ENCODE assay signal across 23 cellular contexts in the genomic region with DNA sequence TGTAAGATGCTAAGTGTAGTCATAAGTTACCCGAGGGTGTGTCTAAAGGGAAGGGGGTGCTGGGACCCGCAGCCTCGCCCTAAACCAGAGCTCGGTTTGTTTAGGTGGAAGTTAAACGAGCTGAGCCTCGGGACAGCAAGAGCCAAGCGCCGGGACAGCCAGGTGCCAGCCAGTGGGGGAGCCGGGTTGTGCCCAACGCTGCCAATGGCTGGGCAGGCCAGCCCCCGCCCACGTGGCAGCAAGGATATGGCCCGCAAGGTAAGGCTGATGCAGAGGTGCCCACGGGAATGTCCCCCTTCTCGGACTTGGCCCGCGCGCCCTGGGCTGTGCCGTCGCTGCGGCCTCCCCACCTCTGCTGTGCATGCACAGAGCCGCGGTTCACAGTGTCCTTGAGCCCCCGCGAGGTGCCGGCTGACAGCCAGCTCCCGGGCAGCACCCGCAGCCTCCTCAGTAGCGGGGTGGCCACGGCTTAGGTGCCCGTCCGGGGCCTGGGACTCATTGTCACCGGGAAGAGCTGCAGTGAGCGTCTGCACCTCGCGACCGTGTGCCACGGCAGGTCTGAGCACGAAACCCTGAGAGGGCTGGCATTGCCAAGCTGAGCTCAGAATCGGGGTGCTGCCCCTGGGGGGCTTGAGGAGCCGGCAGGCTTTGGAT. TPM values are rescaled to one million over a fixed set of nuclear protein-coding genes. Genes with fewer than 3 reads are reported as not detected.
A peak's percentile ranks its signal among the peaks of the same experiment; 100 is the strongest.
DNase-seq lines count a peak whose midpoint lies in the region; ATAC-seq, FAIRE-seq and TF ChIP-seq lines count a peak whose summit lies in the region.
"Had no signal": no experiment of that assay in that cellular context is flagged by ENCODE, and none has a peak within 500 bp of the region (broad histone marks: within the 10 kb centered on the region; RNA-seq: fewer than 3 reads in every experiment).

No MANE protein-coding gene starts in this region.

- H3K9me3 ChIP-seq in HepG2 (ENCODE audit: low read length) (no peaks in the 10 kb centered on the region), right lobe of liver (no peaks in the 10 kb centered on the region), right atrium auricular region (no peaks in the 10 kb centered on the region), SK-N-SH (no peaks in the 10 kb centered on the region)
- H3K9me3 ChIP-seq: Caco-2, Peyer's patch had no signal

- no peak for FAIRE-seq in HepG2 (lab: Jason Lieb, UNC)

- H3K4me3 ChIP-seq in HepG2 (replicated peaks in 1 of 3; ENCODE audit: insufficient read depth in 1 of 3, low read depth in 2 of 3, low read length in 3 of 3) (no peak overlapping the region), right lobe of liver (no peak overlapping the region), right atrium auricular region (no peak overlapping the region), SK-N-SH (ENCODE audit: low read depth in 2 of 2, low read length in 1 of 2) (no peak overlapping the region)
- H3K4me3 ChIP-seq: Peyer's patch, SK-N-MC had no signal

- H4K20me1 ChIP-seq in HepG2 (ENCODE audit: insufficient read depth, low read length) (peaks cover 8% of the 10 kb centered on the region), SK-N-SH (ENCODE audit: insufficient read depth) (peaks cover 21% of the 10 kb centered on the region; the same call in 1 of the 2 replicates)

- peaks cover 30 to 71% of the 10 kb centered on the region in 2 experiments for H3K36me3 ChIP-seq in HepG2 (replicated peaks in 1 of 2; ENCODE audit: control insufficient read depth in 1 of 2, insufficient read depth in 2 of 2, low read length in 2 of 2)
- H3K36me3 ChIP-seq in right lobe of liver = peaks cover 0 to 50% (median 14%) of the 10 kb centered on the region in 4 donors
- peaks cover 83% of the 10 kb centered on the region for H3K36me3 ChIP-seq in right atrium auricular region
- H3K36me3 ChIP-seq in SK-N-SH (replicated peaks in 1 of 2; ENCODE audit: control insufficient read depth in 1 of 2, insufficient read depth in 2 of 2, low read length in 1 of 2) = peaks cover 0 to 81% of the 10 kb centered on the region in 2 experiments

- TF ChIP-seq EP300 in HepG2 (IDR thresholded peaks at IDR 0.05; ENCODE audit: low read depth in 2 of 2, low read length in 2 of 2) (no peak), HepG2 (CRISPR knock-in tag; IDR thresholded peaks at IDR 0.05; ENCODE audit: borderline replicate concordance) (no peak), SK-N-SH (IDR thresholded peaks at IDR 0.05; ENCODE audit: borderline replicate concordance in 1 of 2, low read depth in 1 of 2, low read length in 1 of 2) (no peak)

- no peaks in the 10 kb centered on the region for H3K27me3 ChIP-seq in HepG2 (ENCODE audit: control insufficient read depth in 1 of 2, insufficient read depth in 2 of 2, low read length in 2 of 2)
- H3K27me3 ChIP-seq in right lobe of liver = no peaks in the 10 kb centered on the region
- no peaks in the 10 kb centered on the region for H3K27me3 ChIP-seq in right atrium auricular region
- no peaks in the 10 kb centered on the region for H3K27me3 ChIP-seq in SK-N-SH (ENCODE audit: insufficient read depth)
- H3K27me3 ChIP-seq: Peyer's patch had no signal

- no peak overlapping the region for H3K9ac ChIP-seq in HepG2 (ENCODE audit: insufficient read depth, low read depth, low read length)
- no peak overlapping the region for H3K9ac ChIP-seq in SK-N-SH

- POLR2A ChIA-PET in HepG2 (lab: Yijun Ruan, JAX) = interaction anchor here (1.0 kb wide), 1 partner anchor 16 kb away, joined by 4 read pairs; no protein-coding TSS in a partner anchor
- POLR2A ChIA-PET in SK-N-SH (lab: Yijun Ruan, JAX) = no interaction called here

- no peak for TF ChIP-seq RAD21 in HepG2 (CRISPR knock-in tag; IDR thresholded peaks at IDR 0.05)
- no peak for TF ChIP-seq RAD21 in SK-N-SH (IDR thresholded peaks at IDR 0.05; ENCODE audit: low read length)

- no peaks in the 10 kb centered on the region for H3F3A ChIP-seq in SK-N-SH (replicated peaks; ENCODE audit: insufficient read depth)

- CTCF ChIA-PET in HepG2 (lab: Yijun Ruan, JAX; ENCODE audit: low intra/inter-chr PET ratio, low total read pairs) = no interaction called here
- CTCF ChIA-PET in SK-N-SH (lab: Yijun Ruan, JAX) = interaction anchor here (1.2 kb wide), 1 partner anchor 9 kb away, joined by 5 read pairs; no protein-coding TSS in a partner anchor

- no peak for TF ChIP-seq POLR2A in HepG2 (IDR thresholded peaks at IDR 0.05; ENCODE audit: insufficient read depth in 1 of 2, low read depth in 2 of 2, low read length in 2 of 2)
- TF ChIP-seq POLR2A in right lobe of liver (IDR thresholded peaks at IDR 0.05) = no peak

- DNase-seq in HepG2 (ENCODE audit: low spot score) = no peak
- DNase-seq in right lobe of liver = no peak
- peak; percentile 83 for DNase-seq in cerebellum (ENCODE audit: low spot score)
- no peak for DNase-seq in right atrium auricular region (ENCODE audit: low spot score)
- no peak for DNase-seq in SK-N-SH
- no peak for DNase-seq in dermis blood vessel endothelial cell
- no peak for DNase-seq in medulla oblongata (ENCODE audit: extremely low spot score)
- DNase-seq: 8988T; Caco-2; CD4-positive, alpha-beta T cell; GF-D8; GOT3; IMR-90; Kasumi-1; NCI-H1105; NCI-H2081; NCI-H2171 treated with DMSO at 0.1 percent for 48 hours; NCI-H446; SHP77 had no signal

- H3K4me2 ChIP-seq in HepG2 (ENCODE audit: low read depth, low read length) = no peak overlapping the region
- no peak overlapping the region for H3K4me2 ChIP-seq in SK-N-SH

- ATAC-seq in HepG2 (no peak), right lobe of liver (no peak), HG02973 (IDR thresholded peaks at IDR 0.05; ENCODE audit: unreplicated experiment) (no peak)

- no TSS peak for BruUV-seq in HepG2 (replicated peaks; lab: Mats Ljungman, UMichigan)

- in situ Hi-C loops in HepG2 (cut with HindIII; ENCODE audit: extremely low pct_ligation_motif_present, low pct_unique_long_range_greater_than_20kb) = no loop called here

- intact Hi-C loops in HepG2 (cut with micrococcal nuclease; ENCODE audit: unreplicated experiment) = no loop called here
- intact Hi-C loops in right lobe of liver (cut with DNase I) = no loop called here

- H2AFZ ChIP-seq in HepG2 (ENCODE audit: low read length) (no peak overlapping the region), SK-N-SH (ENCODE audit: low read depth) (no peak overlapping the region)

- no peak overlapping the region for H3K27ac ChIP-seq in HepG2 (ENCODE audit: extremely low read length, insufficient read depth, low read length)
- no peak overlapping the region for H3K27ac ChIP-seq in right lobe of liver
- peak overlapping the region; percentile 46 to 59 for H3K27ac ChIP-seq in right atrium auricular region
- H3K27ac ChIP-seq in SK-N-SH (ENCODE audit: low read depth in 2 of 2, low read length in 1 of 2) = no peak overlapping the region
- H3K27ac ChIP-seq: HL-60 had no signal

- WGBS in HepG2 (ENCODE audit: low lambda C conversion rate) = 93% methylated on average over 15 of the region's 41 CpGs
- WGBS in right lobe of liver (ENCODE audit: insufficient coverage, low coverage, low lambda C conversion rate, missing lambda C conversion rate) = 72% methylated on average over 9 of the region's 41 CpGs
- WGBS in SK-N-SH (ENCODE audit: low lambda C conversion rate) = 92% methylated on average over 10 of the region's 41 CpGs

- H3K9me2 ChIP-seq in SK-N-SH = no peaks in the 10 kb centered on the region

- H3K79me2 ChIP-seq in HepG2 (ENCODE audit: insufficient read depth, low read length) = peaks cover 23% of the 10 kb centered on the region
- peaks cover 21% of the 10 kb centered on the region for H3K79me2 ChIP-seq in SK-N-SH (ENCODE audit: insufficient read depth)

- TF ChIP-seq CTCF in HepG2 (CRISPR knock-in tag; IDR thresholded peaks at IDR 0.05) (no peak), right lobe of liver (IDR thresholded peaks at IDR 0.05) (no peak), right atrium auricular region (IDR thresholded peaks at IDR 0.05) (no peak), SK-N-SH (IDR thresholded peaks at IDR 0.05) (no peak)

- H3K4me1 ChIP-seq in HepG2 (ENCODE audit: insufficient read depth, low read length) (peaks cover 20% of the 10 kb centered on the region), right lobe of liver (peaks cover 0 to 12% (median 11%) of the 10 kb centered on the region in 4 donors), right atrium auricular region (peaks cover 0 to 14% of the 10 kb centered on the region in 2 donors), SK-N-SH (ENCODE audit: control insufficient read depth in 1 of 2, insufficient read depth in 2 of 2, low read depth in 1 of 2, low read length in 1 of 2) (no peaks in the 10 kb centered on the region; a peak in 1 of 4 replicates)

RNA-seq across cellular contexts. Expression of a gene that starts 9.3 kb away (rescaled TPM):
- total RNA-seq in HepG2 (2016; rRNA removed; fragmentation: Illumina TruSeq; extraction: Trizol) (695 and 780 TPM in 2 replicates), right lobe of liver (1,000 to 10,000 TPM in 2 of 6 experiments, 100 to 1,000 TPM in 4; 334 to 1,615 (median 355) TPM), cerebellum (280 TPM), right atrium auricular region (1,000 to 10,000 TPM; 1,712 to 2,156 TPM), dermis blood vessel endothelial cell (380 and 637 TPM in 2 replicates)
- total RNA-seq in HepG2 (2016; cell fraction: cytosol; rRNA removed; fragmentation: Illumina TruSeq; extraction: Trizol; ENCODE audit: low read depth) = 693 and 734 TPM in 2 replicates
- 654 and 886 TPM in 2 replicates for total RNA-seq in HepG2 (2016; cell fraction: insoluble cytoplasmic fraction; rRNA removed; fragmentation: Illumina TruSeq; extraction: Trizol)
- total RNA-seq in HepG2 (2016; cell fraction: membrane; rRNA removed; fragmentation: Illumina TruSeq; extraction: Trizol) = 967 and 1,125 TPM in 2 replicates
- 240 and 299 TPM in 2 replicates for total RNA-seq in HepG2 (2016; cell fraction: nucleus; rRNA removed; fragmentation: Illumina TruSeq; extraction: Trizol)
- polyA plus RNA-seq in HepG2 (2011; rRNA removed) (1,411 and 1,504 TPM in 2 replicates), SK-N-SH (2012; rRNA removed) (2,836 and 3,749 TPM in 2 replicates)
- polyA plus RNA-seq in HepG2 (2011; cell fraction: cytosol; rRNA removed) = 2,214 and 3,196 TPM in 2 replicates
- polyA plus RNA-seq in HepG2 (2011; cell fraction: nucleus; rRNA removed) = 923 and 1,023 TPM in 2 replicates
- 1,504 and 2,202 TPM in 2 replicates for polyA plus RNA-seq in HepG2 (2012)
- 1,868 and 2,054 TPM in 2 replicates for polyA plus RNA-seq in HepG2 (2016; cell fraction: cytosol; fragmentation: Illumina TruSeq; extraction: Trizol; ENCODE audit: low read depth)
- polyA plus RNA-seq in HepG2 (2016; cell fraction: insoluble cytoplasmic fraction; fragmentation: Illumina TruSeq; extraction: Trizol; ENCODE audit: low read depth) = 1,628 and 1,692 TPM in 2 replicates
- 2,328 and 2,419 TPM in 2 replicates for polyA plus RNA-seq in HepG2 (2016; cell fraction: membrane; fragmentation: Illumina TruSeq; extraction: Trizol; ENCODE audit: low read depth)
- 895 and 898 TPM in 2 replicates for polyA plus RNA-seq in HepG2 (2016; cell fraction: nucleus; fragmentation: Illumina TruSeq; extraction: Trizol; ENCODE audit: insufficient read depth, low read depth)
- polyA minus RNA-seq in HepG2 (2011; rRNA and poly(A)+ RNA removed; ENCODE audit: low replicate concordance) = 538 and 916 TPM in 2 replicates
- 647 and 682 TPM in 2 replicates for polyA minus RNA-seq in HepG2 (2011; cell fraction: cytosol; rRNA and poly(A)+ RNA removed)
- 109 and 140 TPM in 2 replicates for polyA minus RNA-seq in HepG2 (2011; cell fraction: nucleus; rRNA and poly(A)+ RNA removed)
- polyA plus RNA-seq in SK-N-SH (2012; cell fraction: cytosol; rRNA removed) = 2,019 and 3,381 TPM in 2 replicates
- polyA plus RNA-seq in SK-N-SH (2012; cell fraction: nucleus; rRNA removed) = 943 and 2,115 TPM in 2 replicates

RNA-seq across cellular contexts. Expression of a gene that starts 21.1 kb away (rescaled TPM):
- total RNA-seq in HepG2 (2016; rRNA removed; fragmentation: Illumina TruSeq; extraction: Trizol) = 0.22 TPM in 1 of 2 replicates, not detected in the other
- under 0.01 TPM in 1 of 2 replicates, not detected in the other for total RNA-seq in HepG2 (2016; cell fraction: cytosol; rRNA removed; fragmentation: Illumina TruSeq; extraction: Trizol; ENCODE audit: low read depth)
- 0.02 and 0.27 TPM in 2 replicates for total RNA-seq in HepG2 (2016; cell fraction: insoluble cytoplasmic fraction; rRNA removed; fragmentation: Illumina TruSeq; extraction: Trizol)
- 0.24 TPM in 1 of 2 replicates, not detected in the other for total RNA-seq in HepG2 (2016; cell fraction: membrane; rRNA removed; fragmentation: Illumina TruSeq; extraction: Trizol)
- 0.25 and 0.28 TPM in 2 replicates for total RNA-seq in HepG2 (2016; cell fraction: nucleus; rRNA removed; fragmentation: Illumina TruSeq; extraction: Trizol)
- polyA plus RNA-seq in HepG2 (2011; rRNA removed) = 0.08 and 0.16 TPM in 2 replicates
- polyA plus RNA-seq in HepG2 (2011; cell fraction: cytosol; rRNA removed) = 0.04 and 0.07 TPM in 2 replicates
- polyA plus RNA-seq in HepG2 (2011; cell fraction: nucleus; rRNA removed) = 0.37 and 0.61 TPM in 2 replicates
- 0.11 and 0.28 TPM in 2 replicates for polyA plus RNA-seq in HepG2 (2012)
- polyA plus RNA-seq in HepG2 (2016; cell fraction: cytosol; fragmentation: Illumina TruSeq; extraction: Trizol; ENCODE audit: low read depth) = not detected in 2 replicates
- polyA plus RNA-seq in HepG2 (2016; cell fraction: insoluble cytoplasmic fraction; fragmentation: Illumina TruSeq; extraction: Trizol; ENCODE audit: low read depth) = not detected in 2 replicates
- polyA plus RNA-seq in HepG2 (2016; cell fraction: membrane; fragmentation: Illumina TruSeq; extraction: Trizol; ENCODE audit: low read depth) = not detected in 2 replicates
- 0.18 and 0.40 TPM in 2 replicates for polyA plus RNA-seq in HepG2 (2016; cell fraction: nucleus; fragmentation: Illumina TruSeq; extraction: Trizol; ENCODE audit: insufficient read depth, low read depth)
- polyA minus RNA-seq in HepG2 (2011; rRNA and poly(A)+ RNA removed; ENCODE audit: low replicate concordance) = 0.40 and 0.77 TPM in 2 replicates
- 0.35 and 0.49 TPM in 2 replicates for polyA minus RNA-seq in HepG2 (2011; cell fraction: cytosol; rRNA and poly(A)+ RNA removed)
- 0.52 and 0.75 TPM in 2 replicates for polyA minus RNA-seq in HepG2 (2011; cell fraction: nucleus; rRNA and poly(A)+ RNA removed)
- total RNA-seq in right lobe of liver = under 1 TPM in 3 of 6 experiments, not detected in 3; 0.06 to 0.13 (median 0.06) TPM
- total RNA-seq in cerebellum = 137 TPM
- total RNA-seq in right atrium auricular region = under 1 TPM; 0.04 to 0.35 TPM
- 1.3 and 1.8 TPM in 2 replicates for polyA plus RNA-seq in SK-N-SH (2012; rRNA removed)
- polyA plus RNA-seq in SK-N-SH (2012; cell fraction: cytosol; rRNA removed) = 0.59 and 1.3 TPM in 2 replicates
- 4.1 and 5.2 TPM in 2 replicates for polyA plus RNA-seq in SK-N-SH (2012; cell fraction: nucleus; rRNA removed)
- total RNA-seq in dermis blood vessel endothelial cell = 0.23 and 0.34 TPM in 2 replicates

RNA-seq across cellular contexts. Expression of a gene that starts 21.5 kb away (rescaled TPM):
- total RNA-seq in HepG2 (2016; rRNA removed; fragmentation: Illumina TruSeq; extraction: Trizol) (50.5 and 79.2 TPM in 2 replicates), right lobe of liver (10 to 100 TPM; 22.3 to 50.9 (median 42.2) TPM), cerebellum (26.9 TPM), right atrium auricular region (10 to 100 TPM; 32.6 to 47.5 TPM), dermis blood vessel endothelial cell (58.0 and 104 TPM in 2 replicates)
- 72.9 and 77.7 TPM in 2 replicates for total RNA-seq in HepG2 (2016; cell fraction: cytosol; rRNA removed; fragmentation: Illumina TruSeq; extraction: Trizol; ENCODE audit: low read depth)
- 43.4 and 84.1 TPM in 2 replicates for total RNA-seq in HepG2 (2016; cell fraction: insoluble cytoplasmic fraction; rRNA removed; fragmentation: Illumina TruSeq; extraction: Trizol)
- total RNA-seq in HepG2 (2016; cell fraction: membrane; rRNA removed; fragmentation: Illumina TruSeq; extraction: Trizol) = 104 and 106 TPM in 2 replicates
- 38.3 and 43.3 TPM in 2 replicates for total RNA-seq in HepG2 (2016; cell fraction: nucleus; rRNA removed; fragmentation: Illumina TruSeq; extraction: Trizol)
- polyA plus RNA-seq in HepG2 (2011; rRNA removed) (58.7 and 63.3 TPM in 2 replicates), SK-N-SH (2012; rRNA removed) (43.8 and 54.3 TPM in 2 replicates)
- 37.8 and 48.2 TPM in 2 replicates for polyA plus RNA-seq in HepG2 (2011; cell fraction: cytosol; rRNA removed)
- polyA plus RNA-seq in HepG2 (2011; cell fraction: nucleus; rRNA removed) = 99.5 and 105 TPM in 2 replicates
- 48.3 and 71.8 TPM in 2 replicates for polyA plus RNA-seq in HepG2 (2012)
- 108 and 114 TPM in 2 replicates for polyA plus RNA-seq in HepG2 (2016; cell fraction: cytosol; fragmentation: Illumina TruSeq; extraction: Trizol; ENCODE audit: low read depth)
- 86.3 and 104 TPM in 2 replicates for polyA plus RNA-seq in HepG2 (2016; cell fraction: insoluble cytoplasmic fraction; fragmentation: Illumina TruSeq; extraction: Trizol; ENCODE audit: low read depth)
- 117 and 124 TPM in 2 replicates for polyA plus RNA-seq in HepG2 (2016; cell fraction: membrane; fragmentation: Illumina TruSeq; extraction: Trizol; ENCODE audit: low read depth)
- polyA plus RNA-seq in HepG2 (2016; cell fraction: nucleus; fragmentation: Illumina TruSeq; extraction: Trizol; ENCODE audit: insufficient read depth, low read depth) = 140 and 145 TPM in 2 replicates
- 26.8 and 58.6 TPM in 2 replicates for polyA minus RNA-seq in HepG2 (2011; rRNA and poly(A)+ RNA removed; ENCODE audit: low replicate concordance)
- polyA minus RNA-seq in HepG2 (2011; cell fraction: cytosol; rRNA and poly(A)+ RNA removed) = 32.1 and 33.1 TPM in 2 replicates
- polyA minus RNA-seq in HepG2 (2011; cell fraction: nucleus; rRNA and poly(A)+ RNA removed) = 35.5 and 41.4 TPM in 2 replicates
- polyA plus RNA-seq in SK-N-SH (2012; cell fraction: cytosol; rRNA removed) = 41.8 and 45.0 TPM in 2 replicates
- polyA plus RNA-seq in SK-N-SH (2012; cell fraction: nucleus; rRNA removed) = 102 and 111 TPM in 2 replicates

RNA-seq across cellular contexts. Expression of a gene that starts 27.5 kb away (rescaled TPM):
- total RNA-seq in HepG2 (2016; rRNA removed; fragmentation: Illumina TruSeq; extraction: Trizol) (113 and 124 TPM in 2 replicates), right lobe of liver (100 to 1,000 TPM; 151 to 380 (median 221) TPM), cerebellum (10.3 TPM), right atrium auricular region (10 to 100 TPM; 45.8 to 92.5 TPM), dermis blood vessel endothelial cell (10.7 and 14.8 TPM in 2 replicates)
- 167 and 206 TPM in 2 replicates for total RNA-seq in HepG2 (2016; cell fraction: cytosol; rRNA removed; fragmentation: Illumina TruSeq; extraction: Trizol; ENCODE audit: low read depth)
- total RNA-seq in HepG2 (2016; cell fraction: insoluble cytoplasmic fraction; rRNA removed; fragmentation: Illumina TruSeq; extraction: Trizol) = 112 and 125 TPM in 2 replicates
- total RNA-seq in HepG2 (2016; cell fraction: membrane; rRNA removed; fragmentation: Illumina TruSeq; extraction: Trizol) = 130 and 170 TPM in 2 replicates
- 42.6 and 51.4 TPM in 2 replicates for total RNA-seq in HepG2 (2016; cell fraction: nucleus; rRNA removed; fragmentation: Illumina TruSeq; extraction: Trizol)
- polyA plus RNA-seq in HepG2 (2011; rRNA removed) (115 and 120 TPM in 2 replicates), SK-N-SH (2012; rRNA removed) (76.5 and 85.3 TPM in 2 replicates)
- 103 and 156 TPM in 2 replicates for polyA plus RNA-seq in HepG2 (2011; cell fraction: cytosol; rRNA removed)
- 88.3 and 90.1 TPM in 2 replicates for polyA plus RNA-seq in HepG2 (2011; cell fraction: nucleus; rRNA removed)
- polyA plus RNA-seq in HepG2 (2012) = 74.3 and 76.0 TPM in 2 replicates
- 282 and 316 TPM in 2 replicates for polyA plus RNA-seq in HepG2 (2016; cell fraction: cytosol; fragmentation: Illumina TruSeq; extraction: Trizol; ENCODE audit: low read depth)
- 152 and 183 TPM in 2 replicates for polyA plus RNA-seq in HepG2 (2016; cell fraction: insoluble cytoplasmic fraction; fragmentation: Illumina TruSeq; extraction: Trizol; ENCODE audit: low read depth)
- polyA plus RNA-seq in HepG2 (2016; cell fraction: membrane; fragmentation: Illumina TruSeq; extraction: Trizol; ENCODE audit: low read depth) = 195 and 222 TPM in 2 replicates
- polyA plus RNA-seq in HepG2 (2016; cell fraction: nucleus; fragmentation: Illumina TruSeq; extraction: Trizol; ENCODE audit: insufficient read depth, low read depth) = 119 and 134 TPM in 2 replicates
- 46.3 and 144 TPM in 2 replicates for polyA minus RNA-seq in HepG2 (2011; rRNA and poly(A)+ RNA removed; ENCODE audit: low replicate concordance)
- 48.8 and 63.0 TPM in 2 replicates for polyA minus RNA-seq in HepG2 (2011; cell fraction: cytosol; rRNA and poly(A)+ RNA removed)
- polyA minus RNA-seq in HepG2 (2011; cell fraction: nucleus; rRNA and poly(A)+ RNA removed) = 20.3 and 21.1 TPM in 2 replicates
- 32.5 and 58.6 TPM in 2 replicates for polyA plus RNA-seq in SK-N-SH (2012; cell fraction: cytosol; rRNA removed)
- 41.2 and 45.7 TPM in 2 replicates for polyA plus RNA-seq in SK-N-SH (2012; cell fraction: nucleus; rRNA removed)

RNA-seq across cellular contexts. Expression of a gene that starts 45.2 kb away (rescaled TPM):
- total RNA-seq in HepG2 (2016; rRNA removed; fragmentation: Illumina TruSeq; extraction: Trizol) (41.9 and 66.9 TPM in 2 replicates), right lobe of liver (100 to 1,000 TPM in 2 of 6 experiments, 10 to 100 TPM in 4; 70.1 to 210 (median 85.0) TPM), cerebellum (27.6 TPM), right atrium auricular region (100 to 1,000 TPM; 234 to 326 TPM), dermis blood vessel endothelial cell (98.8 and 104 TPM in 2 replicates)
- total RNA-seq in HepG2 (2016; cell fraction: cytosol; rRNA removed; fragmentation: Illumina TruSeq; extraction: Trizol; ENCODE audit: low read depth) = 18.8 and 21.5 TPM in 2 replicates
- total RNA-seq in HepG2 (2016; cell fraction: insoluble cytoplasmic fraction; rRNA removed; fragmentation: Illumina TruSeq; extraction: Trizol) = 44.6 and 65.2 TPM in 2 replicates
- total RNA-seq in HepG2 (2016; cell fraction: membrane; rRNA removed; fragmentation: Illumina TruSeq; extraction: Trizol) = 20.5 and 26.2 TPM in 2 replicates
- total RNA-seq in HepG2 (2016; cell fraction: nucleus; rRNA removed; fragmentation: Illumina TruSeq; extraction: Trizol) = 38.7 and 47.0 TPM in 2 replicates
- polyA plus RNA-seq in HepG2 (2011; rRNA removed) (34.3 and 39.2 TPM in 2 replicates), SK-N-SH (2012; rRNA removed) (52.5 and 66.4 TPM in 2 replicates)
- polyA plus RNA-seq in HepG2 (2011; cell fraction: cytosol; rRNA removed) = 40.7 and 105 TPM in 2 replicates
- polyA plus RNA-seq in HepG2 (2011; cell fraction: nucleus; rRNA removed) = 81.3 and 103 TPM in 2 replicates
- 23.8 and 33.4 TPM in 2 replicates for polyA plus RNA-seq in HepG2 (2012)
- polyA plus RNA-seq in HepG2 (2016; cell fraction: cytosol; fragmentation: Illumina TruSeq; extraction: Trizol; ENCODE audit: low read depth) = 23.8 and 28.5 TPM in 2 replicates
- 44.9 and 52.6 TPM in 2 replicates for polyA plus RNA-seq in HepG2 (2016; cell fraction: insoluble cytoplasmic fraction; fragmentation: Illumina TruSeq; extraction: Trizol; ENCODE audit: low read depth)
- polyA plus RNA-seq in HepG2 (2016; cell fraction: membrane; fragmentation: Illumina TruSeq; extraction: Trizol; ENCODE audit: low read depth) = 17.9 and 21.2 TPM in 2 replicates
- polyA plus RNA-seq in HepG2 (2016; cell fraction: nucleus; fragmentation: Illumina TruSeq; extraction: Trizol; ENCODE audit: insufficient read depth, low read depth) = 72.2 and 84.5 TPM in 2 replicates
- 40.5 and 74.3 TPM in 2 replicates for polyA minus RNA-seq in HepG2 (2011; rRNA and poly(A)+ RNA removed; ENCODE audit: low replicate concordance)
- polyA minus RNA-seq in HepG2 (2011; cell fraction: cytosol; rRNA and poly(A)+ RNA removed) = 34.4 and 46.1 TPM in 2 replicates
- 8.9 and 9.0 TPM in 2 replicates for polyA minus RNA-seq in HepG2 (2011; cell fraction: nucleus; rRNA and poly(A)+ RNA removed)
- polyA plus RNA-seq in SK-N-SH (2012; cell fraction: cytosol; rRNA removed) = 22.6 and 43.2 TPM in 2 replicates
- 49.8 and 83.8 TPM in 2 replicates for polyA plus RNA-seq in SK-N-SH (2012; cell fraction: nucleus; rRNA removed)

Comparison
In these comparisons a context has a peak if more than half of its experiments do, and no peak if none do; other contexts are left out.
1. H3K27ac ChIP-seq: peak in right atrium auricular region (2 of 2); none in HepG2 (single experiment), right lobe of liver (0 of 3) and SK-N-SH (0 of 2).
2. RNA of a gene that starts 21.1 kb away (total RNA-seq): 137 TPM in cerebellum (single experiment); 0.04 to 0.35 TPM in right atrium auricular region, 0.23 to 0.34 TPM in dermis blood vessel endothelial cell, under 0.01 to 0.28 TPM in HepG2 and 0.06 to 0.13 TPM in right lobe of liver; every median in the first group is over 100 times any median in the second.